ENCODE assay signal across 28 cellular contexts in genomic region chr6:167034056-167034455, GRCh38.
"Had no signal": no experiment of that assay in that cellular context is flagged by ENCODE, and none has a peak within 500 bp of the region (broad histone marks: within the 10 kb centered on the region; RNA-seq: fewer than 3 reads in every experiment).

No MANE protein-coding gene starts in this region.

- H3K27me3 Mint-ChIP-seq: naive B cell; progenitor cell of endocrine pancreas; stimulated activated naive CD8-positive, alpha-beta T cell treated with anti-CD3 and anti-CD28 coated beads, Interleukin-15, Interleukin-2, amounts not matched to agents 100 ng/mL and 50 ng/mL, for 24 hours; type B pancreatic cell had no signal

- H3K36me3 ChIP-seq: ovary, uterus had no signal

- H3K4me3 ChIP-seq: left lung, lower lobe of right lung, ovary, spleen, suprapubic skin, thoracic aorta, tibial artery, uterus had no signal

- H3K9me3 ChIP-seq: left lung, lower lobe of right lung, ovary, spleen, suprapubic skin, thoracic aorta, tibial artery, uterus had no signal

- DNase-seq: hypothalamus; immature natural killer cell; kidney; left colon; left lung; lower lobe of right lung; mammary epithelial cell; mesendoderm; naive B cell; natural killer cell; nephron progenitor cell; ovary; right cardiac atrium; small intestine; spleen; stimulated activated CD4-positive, alpha-beta T cell treated with anti-CD3 and anti-CD28 coated beads, Interleukin-4, amount 100 ng/mL, for 24 hours; stimulated activated naive CD4-positive, alpha-beta T cell; tibial artery; uterus had no signal

- H3K27ac Mint-ChIP-seq: mesothelial cell of epicardium; natural killer cell; nephron progenitor cell; progenitor cell of endocrine pancreas; stimulated activated effector memory CD8-positive, alpha-beta T cell treated with anti-CD3 and anti-CD28 coated beads, Interleukin-12 subunit alpha, Interleukin-12 subunit beta, amount 100 ng/mL, for 72 hours; stimulated activated naive CD8-positive, alpha-beta T cell treated with anti-CD3 and anti-CD28 coated beads, Interleukin-15, Interleukin-2, amounts not matched to agents 100 ng/mL and 50 ng/mL, for 24 hours; type B pancreatic cell had no signal

- H3K9me3 Mint-ChIP-seq: immature natural killer cell; mesothelial cell of epicardium; naive B cell; natural killer cell; nephron progenitor cell; stimulated activated effector memory CD8-positive, alpha-beta T cell treated with anti-CD3 and anti-CD28 coated beads, Interleukin-12 subunit alpha, Interleukin-12 subunit beta, amount 100 ng/mL, for 72 hours; stimulated activated naive CD8-positive, alpha-beta T cell treated with anti-CD3 and anti-CD28 coated beads, Interleukin-15, Interleukin-2, amounts not matched to agents 100 ng/mL and 50 ng/mL, for 24 hours; type B pancreatic cell had no signal

- H3K4me1 Mint-ChIP-seq: immature natural killer cell, mesothelial cell of epicardium, natural killer cell, nephron progenitor cell had no signal

- FAIRE-seq: islet of Langerhans, kidney, small intestine had no signal

- H3K27ac ChIP-seq: left lung, lower lobe of right lung, ovary, spleen, suprapubic skin, thoracic aorta, tibial artery, uterus had no signal

- H3K27me3 ChIP-seq: left lung, ovary, spleen, suprapubic skin, tibial artery, uterus had no signal

- ATAC-seq: left colon; left lung; lower lobe of right lung; natural killer cell; right cardiac atrium; sciatic nerve; stimulated activated effector memory CD8-positive, alpha-beta T cell treated with anti-CD3 and anti-CD28 coated beads, Interleukin-12 subunit alpha, Interleukin-12 subunit beta, amount 100 ng/mL, for 72 hours had no signal

- H3K4me1 ChIP-seq: left lung, lower lobe of right lung, suprapubic skin, tibial artery, uterus had no signal

- H3K4me3 Mint-ChIP-seq: immature natural killer cell; mesothelial cell of epicardium; naive B cell; natural killer cell; nephron progenitor cell; stimulated activated effector memory CD8-positive, alpha-beta T cell treated with anti-CD3 and anti-CD28 coated beads, Interleukin-12 subunit alpha, Interleukin-12 subunit beta, amount 100 ng/mL, for 72 hours; stimulated activated naive CD8-positive, alpha-beta T cell treated with anti-CD3 and anti-CD28 coated beads, Interleukin-15, Interleukin-2, amounts not matched to agents 100 ng/mL and 50 ng/mL, for 24 hours; type B pancreatic cell had no signal
